14 cellular contexts compared by ENCODE assay signal in genomic region chr1:197468581-197469175, GRCh38.
DNase-seq lines count a peak whose midpoint lies in the region; ATAC-seq and TF ChIP-seq lines count a peak whose summit lies in the region.
"Had no signal": no experiment of that assay in that cellular context is flagged by ENCODE, and none has a peak within 500 bp of the region (broad histone marks: within the 10 kb centered on the region; RNA-seq: fewer than 3 reads in every experiment).

No MANE protein-coding gene starts in this region.

- intact Hi-C loops in thyroid gland (cut with DNase I) = no loop called here
- intact Hi-C loops in activated naive CD4-positive, alpha-beta T cell treated with anti-CD3 and anti-CD28 coated beads for 36 hours (cut with micrococcal nuclease) = no loop called here

- peak overlapping the region; percentile 28; the same call in 1 of the 2 replicates for H2AFZ ChIP-seq in GM23248

- no peaks in the 10 kb centered on the region for H3K27me3 ChIP-seq in BLaER1 treated with 17β-estradiol and CSF1 and Interleukin-3, amounts not matched to agents 10 nM and 100 nM
- H3K27me3 ChIP-seq in GM23248 (replicated peaks; ENCODE audit: insufficient read depth) (no peaks in the 10 kb centered on the region), thyroid gland (no peaks in the 10 kb centered on the region)

- peaks cover 8 to 39% (median 30%) of the 10 kb centered on the region in 10 experiments; a peak in 19 of 20 replicates for H3K4me1 ChIP-seq in BLaER1 treated with 17β-estradiol and CSF1 and Interleukin-3, amounts not matched to agents 10 nM and 100 nM
- H3K4me1 ChIP-seq in GM23248 (ENCODE audit: insufficient read depth) (peaks cover 12% of the 10 kb centered on the region; the same call in 1 of the 2 replicates), thyroid gland (peaks cover 2 to 25% of the 10 kb centered on the region in 2 donors)

- no peaks in the 10 kb centered on the region for H3K9me3 Mint-ChIP-seq in activated naive CD4-positive, alpha-beta T cell treated with anti-CD3 and anti-CD28 coated beads for 36 hours
- H3K9me3 Mint-ChIP-seq: CD14-positive monocyte; CD8-positive, alpha-beta T cell had no signal

- H3K4me3 Mint-ChIP-seq in activated naive CD4-positive, alpha-beta T cell treated with anti-CD3 and anti-CD28 coated beads for 36 hours = no peak overlapping the region
- H3K4me3 Mint-ChIP-seq: B cell; CD14-positive monocyte; CD8-positive, alpha-beta T cell had no signal

- peaks cover 6% of the 10 kb centered on the region for H3K4me1 Mint-ChIP-seq in activated naive CD4-positive, alpha-beta T cell treated with anti-CD3 and anti-CD28 coated beads for 36 hours (ENCODE audit: low read depth)
- H3K4me1 Mint-ChIP-seq: B cell had no signal

- no peak overlapping the region for H3K9ac ChIP-seq in BLaER1 treated with 17β-estradiol and CSF1 and Interleukin-3, amounts not matched to agents 10 nM and 100 nM
- no peak overlapping the region for H3K9ac ChIP-seq in GM23248

- no peak overlapping the region for H3K27ac ChIP-seq in BLaER1 treated with 17β-estradiol and CSF1 and Interleukin-3, amounts not matched to agents 10 nM and 100 nM
- no peak overlapping the region for H3K27ac ChIP-seq in GM23248
- peak overlapping the region; percentile 54 to 79 (median 70) for H3K27ac ChIP-seq in thyroid gland

- CTCF ChIA-PET in activated naive CD4-positive, alpha-beta T cell treated with anti-CD3 and anti-CD28 coated beads for 36 hours (lab: Charles Lee) = no interaction called here

- no peaks in the 10 kb centered on the region for H3K9me3 ChIP-seq in BLaER1 treated with 17β-estradiol and CSF1 and Interleukin-3, amounts not matched to agents 10 nM and 100 nM (replicated peaks in 1 of 11)
- H3K9me3 ChIP-seq in GM23248 (ENCODE audit: low read depth) = no peaks in the 10 kb centered on the region
- no peaks in the 10 kb centered on the region for H3K9me3 ChIP-seq in thyroid gland

- ATAC-seq in GM18498 (IDR thresholded peaks at IDR 0.05; ENCODE audit: unreplicated experiment) = no peak
- ATAC-seq: CD8-positive, alpha-beta T cell; HepG2 had no signal

- no peaks in the 10 kb centered on the region for H3K36me3 ChIP-seq in BLaER1 treated with 17β-estradiol and CSF1 and Interleukin-3, amounts not matched to agents 10 nM and 100 nM
- H3K36me3 ChIP-seq in GM23248 (ENCODE audit: low read depth) = no peaks in the 10 kb centered on the region
- no peaks in the 10 kb centered on the region for H3K36me3 ChIP-seq in thyroid gland

- in situ Hi-C loops in GM23248 (cut with MboI) = no loop called here

- H3K27ac Mint-ChIP-seq in activated naive CD4-positive, alpha-beta T cell treated with anti-CD3 and anti-CD28 coated beads for 36 hours = no peak overlapping the region
- H3K27ac Mint-ChIP-seq: B cell; CD8-positive, alpha-beta T cell had no signal

- H3K36me3 Mint-ChIP-seq in activated naive CD4-positive, alpha-beta T cell treated with anti-CD3 and anti-CD28 coated beads for 36 hours (ENCODE audit: low read depth) = no peaks in the 10 kb centered on the region
- H3K36me3 Mint-ChIP-seq: CD14-positive monocyte; CD8-positive, alpha-beta T cell had no signal

- TF ChIP-seq CTCF in thyroid gland (IDR thresholded peaks at IDR 0.05) = no peak

- H3K79me2 ChIP-seq in GM23248 (ENCODE audit: insufficient read depth) = no peaks in the 10 kb centered on the region

- WGBS in GM23248 (ENCODE audit: low coverage in 1 of 2, low lambda C conversion rate in 2 of 2, missing lambda C conversion rate in 2 of 2), 2 experiments = 89 to 95% methylated on average over 8 of the region's 8 CpGs
- 48 to 50% methylated on average over 8 of the region's 8 CpGs for WGBS in thyroid gland, 2 donors

- DNase-seq in GM23248 (no peak), UCSD-AML1 (lab: John Stamatoyannopoulos, UW; ENCODE audit: unreplicated experiment) (peak; percentile 12), thyroid gland (peak; percentile 65 to 72), NCI-H1105 (lab: John Stamatoyannopoulos, UW) (no peak)
- DNase-seq in activated naive CD4-positive, alpha-beta T cell treated with anti-CD3 and anti-CD28 coated beads for 36 hours = no peak
- DNase-seq: CD8-positive, alpha-beta T cell; COR-L47; DND-41; H7 had no signal

- peak overlapping the region in 8 of 11 experiments; percentile 13 to 76 (median 61); a peak in 12 of 22 replicates for H3K4me2 ChIP-seq in BLaER1 treated with 17β-estradiol and CSF1 and Interleukin-3, amounts not matched to agents 10 nM and 100 nM
- H3K4me2 ChIP-seq in GM23248 (ENCODE audit: unreplicated experiment) = no peak overlapping the region

- H3K27me3 Mint-ChIP-seq in activated naive CD4-positive, alpha-beta T cell treated with anti-CD3 and anti-CD28 coated beads for 36 hours (ENCODE audit: low read depth) = peaks cover 2% of the 10 kb centered on the region

- 0 out of 2 replicates have a peak, but pooled peaks cover 6% of the 10 kb centered on the region for H3F3A ChIP-seq in GM23248 (ENCODE audit: insufficient read depth)

- no peak for TF ChIP-seq POLR2A in thyroid gland (IDR thresholded peaks at IDR 0.05)

- H4K20me1 ChIP-seq in BLaER1 treated with 17β-estradiol and CSF1 and Interleukin-3, amounts not matched to agents 10 nM and 100 nM = no peaks in the 10 kb centered on the region
- no peaks in the 10 kb centered on the region for H4K20me1 ChIP-seq in GM23248 (ENCODE audit: insufficient read depth)

- H3K9me2 ChIP-seq in GM23248 (ENCODE audit: insufficient read depth) = no peaks in the 10 kb centered on the region

- H3K4me3 ChIP-seq in BLaER1 treated with 17β-estradiol and CSF1 and Interleukin-3, amounts not matched to agents 10 nM and 100 nM = no peak overlapping the region
- H3K4me3 ChIP-seq in GM23248 = no peak overlapping the region
- no peak overlapping the region for H3K4me3 ChIP-seq in thyroid gland (replicated peaks in 1 of 3)

Comparison
In these comparisons a context has a peak if more than half of its experiments do, and no peak if none do; other contexts are left out.
1. H3K27ac ChIP-seq: peak in thyroid gland (3 of 3); none in BLaER1 treated with 17β-estradiol and CSF1 and Interleukin-3, amounts not matched to agents 10 nM and 100 nM (0 of 11) and GM23248 (single experiment).
2. DNase-seq: peak in UCSD-AML1 (single experiment) and thyroid gland (2 of 2); none in GM23248 (single experiment), NCI-H1105 (single experiment) and activated naive CD4-positive, alpha-beta T cell treated with anti-CD3 and anti-CD28 coated beads for 36 hours (single experiment).